Comparison of ENCODE assay signal across 1 cellular context in genomic region chr12:6868211-6869048, GRCh38.
TF ChIP-seq lines count a peak whose summit lies in the region.

No MANE protein-coding gene starts in this region.

TF ChIP-seq in HEK293, 187 proteins besides CTCF, POLR2A, EP300 and RAD21:
- TF ChIP-seq GLIS1 (tag by site-specific recombination; IDR thresholded peaks at IDR 0.05) (0 out of 2 replicates have a peak, but pooled peaks have one; percentile 1), GFI1B (tag by site-specific recombination; IDR thresholded peaks at IDR 0.05) (no peak), PRDM10 (tag by site-specific recombination; IDR thresholded peaks at IDR 0.05) (peak; percentile 31; the same call in 1 of the 2 replicates), SALL2 (tag by site-specific recombination; IDR thresholded peaks at IDR 0.05; ENCODE audit: borderline replicate concordance) (no peak), ZNF623 (tag by site-specific recombination; IDR thresholded peaks at IDR 0.05) (no peak), ZNF140 (tag by site-specific recombination; IDR thresholded peaks at IDR 0.05) (no peak), ZNF280C (tag by site-specific recombination; IDR thresholded peaks at IDR 0.05) (no peak), FEZF1 (tag by site-specific recombination; IDR thresholded peaks at IDR 0.05) (0 out of 2 replicates have a peak, but pooled peaks have one; percentile 9), ZNF561 (tag by site-specific recombination; IDR thresholded peaks at IDR 0.05; ENCODE audit: borderline replicate concordance) (no peak), ZNF571 (tag by site-specific recombination; IDR thresholded peaks at IDR 0.05) (no peak), ZNF544 (tag by site-specific recombination; IDR thresholded peaks at IDR 0.05) (no peak), ZNF341 (tag by site-specific recombination; IDR thresholded peaks at IDR 0.05; ENCODE audit: low read depth) (no peak), ZNF549 (tag by site-specific recombination; IDR thresholded peaks at IDR 0.05) (no peak), ZNF624 (tag by site-specific recombination; IDR thresholded peaks at IDR 0.05) (no peak), ZFP69B (tag by site-specific recombination; IDR thresholded peaks at IDR 0.05) (no peak), ZBTB20 (tag by site-specific recombination; IDR thresholded peaks at IDR 0.05) (peak; percentile 47; the same call in 1 of the 2 replicates), TCF7L2 (IDR thresholded peaks at IDR 0.05; ENCODE audit: borderline replicate concordance, low read depth, low read length) (no peak), ZNF366 (tag by site-specific recombination; conservative IDR thresholded peaks at IDR 0.05) (peak; percentile 18; the same call in 1 of the 2 replicates), ZNF585B (tag by site-specific recombination; IDR thresholded peaks at IDR 0.05) (no peak), PRDM1 (tag by site-specific recombination; IDR thresholded peaks at IDR 0.05) (peak; percentile 44; the same call in 1 of the 2 replicates), ZNF560 (tag by site-specific recombination; IDR thresholded peaks at IDR 0.05; ENCODE audit: borderline replicate concordance) (no peak), KLF16 (tag by site-specific recombination; IDR thresholded peaks at IDR 0.05) (no peak), IKZF3 (tag by site-specific recombination; IDR thresholded peaks at IDR 0.05) (no peak), ATF2 (tag by site-specific recombination; IDR thresholded peaks at IDR 0.05; ENCODE audit: low read depth) (no peak), MZF1 (tag by site-specific recombination; IDR thresholded peaks at IDR 0.05; ENCODE audit: borderline replicate concordance) (0 out of 2 replicates have a peak, but pooled peaks have one; percentile 23), ZBTB8A (tag by site-specific recombination; IDR thresholded peaks at IDR 0.05) (peak; percentile 16; the same call in 1 of the 2 replicates), ZFP37 (tag by site-specific recombination; IDR thresholded peaks at IDR 0.05) (peak; percentile 33; the same call in 1 of the 2 replicates), ZNF391 (tag by site-specific recombination; IDR thresholded peaks at IDR 0.05; ENCODE audit: borderline replicate concordance, low read depth) (no peak), ZFHX2 (tag by site-specific recombination; conservative IDR thresholded peaks at IDR 0.05) (peak; percentile 61; the same call in 1 of the 2 replicates)
- TF ChIP-seq, protein P1, sequence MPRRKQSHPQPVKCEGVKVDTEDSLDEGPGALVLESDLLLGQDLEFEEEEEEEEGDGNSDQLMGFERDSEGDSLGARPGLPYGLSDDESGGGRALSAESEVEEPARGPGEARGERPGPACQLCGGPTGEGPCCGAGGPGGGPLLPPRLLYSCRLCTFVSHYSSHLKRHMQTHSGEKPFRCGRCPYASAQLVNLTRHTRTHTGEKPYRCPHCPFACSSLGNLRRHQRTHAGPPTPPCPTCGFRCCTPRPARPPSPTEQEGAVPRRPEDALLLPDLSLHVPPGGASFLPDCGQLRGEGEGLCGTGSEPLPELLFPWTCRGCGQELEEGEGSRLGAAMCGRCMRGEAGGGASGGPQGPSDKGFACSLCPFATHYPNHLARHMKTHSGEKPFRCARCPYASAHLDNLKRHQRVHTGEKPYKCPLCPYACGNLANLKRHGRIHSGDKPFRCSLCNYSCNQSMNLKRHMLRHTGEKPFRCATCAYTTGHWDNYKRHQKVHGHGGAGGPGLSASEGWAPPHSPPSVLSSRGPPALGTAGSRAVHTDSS (tag by site-specific recombination; IDR thresholded peaks at IDR 0.05), result no peak
- TF ChIP-seq, protein P2, sequence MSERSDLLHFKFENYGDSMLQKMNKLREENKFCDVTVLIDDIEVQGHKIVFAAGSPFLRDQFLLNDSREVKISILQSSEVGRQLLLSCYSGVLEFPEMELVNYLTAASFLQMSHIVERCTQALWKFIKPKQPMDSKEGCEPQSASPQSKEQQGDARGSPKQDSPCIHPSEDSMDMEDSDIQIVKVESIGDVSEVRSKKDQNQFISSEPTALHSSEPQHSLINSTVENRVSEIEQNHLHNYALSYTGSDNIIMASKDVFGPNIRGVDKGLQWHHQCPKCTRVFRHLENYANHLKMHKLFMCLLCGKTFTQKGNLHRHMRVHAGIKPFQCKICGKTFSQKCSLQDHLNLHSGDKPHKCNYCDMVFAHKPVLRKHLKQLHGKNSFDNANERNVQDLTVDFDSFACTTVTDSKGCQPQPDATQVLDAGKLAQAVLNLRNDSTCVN (tag by site-specific recombination; optimal IDR thresholded peaks at IDR 0.05), result peak; percentile 36
- TF ChIP-seq, protein P3, sequence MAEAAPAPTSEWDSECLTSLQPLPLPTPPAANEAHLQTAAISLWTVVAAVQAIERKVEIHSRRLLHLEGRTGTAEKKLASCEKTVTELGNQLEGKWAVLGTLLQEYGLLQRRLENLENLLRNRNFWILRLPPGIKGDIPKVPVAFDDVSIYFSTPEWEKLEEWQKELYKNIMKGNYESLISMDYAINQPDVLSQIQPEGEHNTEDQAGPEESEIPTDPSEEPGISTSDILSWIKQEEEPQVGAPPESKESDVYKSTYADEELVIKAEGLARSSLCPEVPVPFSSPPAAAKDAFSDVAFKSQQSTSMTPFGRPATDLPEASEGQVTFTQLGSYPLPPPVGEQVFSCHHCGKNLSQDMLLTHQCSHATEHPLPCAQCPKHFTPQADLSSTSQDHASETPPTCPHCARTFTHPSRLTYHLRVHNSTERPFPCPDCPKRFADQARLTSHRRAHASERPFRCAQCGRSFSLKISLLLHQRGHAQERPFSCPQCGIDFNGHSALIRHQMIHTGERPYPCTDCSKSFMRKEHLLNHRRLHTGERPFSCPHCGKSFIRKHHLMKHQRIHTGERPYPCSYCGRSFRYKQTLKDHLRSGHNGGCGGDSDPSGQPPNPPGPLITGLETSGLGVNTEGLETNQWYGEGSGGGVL (tag by site-specific recombination; IDR thresholded peaks at IDR 0.05), result no peak
